10 cellular contexts compared by ENCODE assay signal in genomic region chr15:95647878-95648277, GRCh38.
"Had no signal": no experiment of that assay in that cellular context is flagged by ENCODE, and none has a peak within 500 bp of the region (broad histone marks: within the 10 kb centered on the region; RNA-seq: fewer than 3 reads in every experiment).

No MANE protein-coding gene starts in this region.

- H3K27ac ChIP-seq: GM23248, HL-60 had no signal

- DNase-seq: GM23248, GOT3, H7, HFFc6, IMR-90 had no signal

- H3K4me3 Mint-ChIP-seq: HFFc6 had no signal

- H3K27ac Mint-ChIP-seq: HFFc6 had no signal

- H3K4me1 ChIP-seq: HAP-1 had no signal

- H3K4me3 ChIP-seq: GM23248, HAP-1, K562 had no signal

- H2AFZ ChIP-seq: GM23248 had no signal

- H3K9me3 Mint-ChIP-seq: HFFc6 had no signal

- H3K36me3 ChIP-seq: HAP-1 had no signal

- H3K9me3 ChIP-seq: HAP-1 had no signal

- ATAC-seq: HCT116, HepG2, K562 had no signal
